In the genomic region with DNA sequence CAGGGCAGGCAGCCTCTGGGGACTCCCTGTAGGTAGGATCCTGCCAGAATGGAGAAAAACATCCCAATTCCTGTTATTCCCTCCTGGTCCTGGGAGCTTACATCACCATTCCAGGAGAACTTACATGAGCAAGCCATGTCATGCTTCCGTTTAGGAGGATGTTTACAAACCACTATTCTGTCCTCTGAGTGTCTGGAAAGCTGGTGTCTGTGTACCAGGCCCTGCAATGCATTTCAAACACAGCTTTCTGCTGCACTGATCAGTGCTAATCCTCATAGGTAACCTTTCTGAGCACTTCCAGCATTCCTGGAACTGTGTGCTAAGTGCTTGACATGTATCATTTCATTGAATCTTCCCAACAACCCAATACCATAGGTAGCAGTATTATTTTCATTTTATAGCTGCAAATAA, we compare ENCODE assay signal across 10 cellular contexts. TPM values are rescaled to one million over a fixed set of nuclear protein-coding genes. Genes with fewer than 3 reads are reported as not detected.
DNase-seq lines count a peak whose midpoint lies in the region; ATAC-seq and TF ChIP-seq lines count a peak whose summit lies in the region.
"Had no signal": no experiment of that assay in that cellular context is flagged by ENCODE, and none has a peak within 500 bp of the region (broad histone marks: within the 10 kb centered on the region; RNA-seq: fewer than 3 reads in every experiment).

No MANE protein-coding gene starts in this region.

- 60% methylated on average over 1 of the region's 1 CpG for WGBS in thymus

- H3K4me3 Mint-ChIP-seq in WTC11: no peak overlapping the region
- no peak overlapping the region for H3K4me3 Mint-ChIP-seq in activated CD4-positive, alpha-beta memory T cell treated with anti-CD3 and anti-CD28 coated beads, Interleukin-2, amount 10 ng/mL, durations not matched to agents 7 days and 5 days
- H3K4me3 Mint-ChIP-seq: activated naive CD8-positive, alpha-beta T cell treated with anti-CD3 and anti-CD28 coated beads, Interleukin-2, amount 10 ng/mL, durations not matched to agents 7 days and 5 days had no signal

- peaks cover 3% of the 10 kb centered on the region for H3K4me1 ChIP-seq in thymus (ENCODE audit: control insufficient read depth, insufficient read depth, low read length)

- H3K27ac Mint-ChIP-seq in WTC11: peak overlapping the region; percentile 98
- H3K27ac Mint-ChIP-seq in activated CD4-positive, alpha-beta memory T cell treated with anti-CD3 and anti-CD28 coated beads, Interleukin-2, amount 10 ng/mL, durations not matched to agents 7 days and 5 days: no peak overlapping the region
- H3K27ac Mint-ChIP-seq: activated naive CD8-positive, alpha-beta T cell treated with anti-CD3 and anti-CD28 coated beads, Interleukin-2, amount 10 ng/mL, durations not matched to agents 7 days and 5 days had no signal

- no peaks in the 10 kb centered on the region for H3K9me3 Mint-ChIP-seq in WTC11
- no peaks in the 10 kb centered on the region for H3K9me3 Mint-ChIP-seq in activated CD4-positive, alpha-beta memory T cell treated with anti-CD3 and anti-CD28 coated beads, Interleukin-2, amount 10 ng/mL, durations not matched to agents 7 days and 5 days
- H3K9me3 Mint-ChIP-seq: activated naive CD8-positive, alpha-beta T cell treated with anti-CD3 and anti-CD28 coated beads, Interleukin-2, amount 10 ng/mL, durations not matched to agents 7 days and 5 days had no signal

- no peak for TF ChIP-seq CTCF in WTC11 (IDR thresholded peaks at IDR 0.05)

- peak overlapping the region; percentile 74 for H3K27ac ChIP-seq in thymus (ENCODE audit: low read depth)

- peaks cover 59% of the 10 kb centered on the region for H3K4me1 Mint-ChIP-seq in WTC11
- peaks cover 33% of the 10 kb centered on the region for H3K4me1 Mint-ChIP-seq in activated CD4-positive, alpha-beta memory T cell treated with anti-CD3 and anti-CD28 coated beads, Interleukin-2, amount 10 ng/mL, durations not matched to agents 7 days and 5 days

- POLR2A ChIA-PET in WTC11 (lab: Charles Lee): interaction anchor here (1.2 kb wide), 1 partner anchor 33 kb away, joined by 6 read pairs; no protein-coding TSS in a partner anchor
- POLR2A ChIA-PET in activated CD4-positive, alpha-beta memory T cell treated with anti-CD3 and anti-CD28 coated beads, Interleukin-2, amount 10 ng/mL, durations not matched to agents 7 days and 5 days (lab: Charles Lee): interaction anchor here (0.7 kb wide), 1 partner anchor 36 kb away, joined by 3 read pairs; no protein-coding TSS in a partner anchor

- no peak for TF ChIP-seq POLR2A in erythroblast (IDR thresholded peaks at IDR 0.05; ENCODE audit: low read length)

- H3K36me3 ChIP-seq in thymus (ENCODE audit: control insufficient read depth, insufficient read depth): no peaks in the 10 kb centered on the region

- no peaks in the 10 kb centered on the region for H3K27me3 ChIP-seq in thymus (ENCODE audit: control insufficient read depth, insufficient read depth)

- no peaks in the 10 kb centered on the region for H3K27me3 Mint-ChIP-seq in WTC11 (ENCODE audit: low read depth)
- H3K27me3 Mint-ChIP-seq in activated CD4-positive, alpha-beta memory T cell treated with anti-CD3 and anti-CD28 coated beads, Interleukin-2, amount 10 ng/mL, durations not matched to agents 7 days and 5 days: peaks cover 6% of the 10 kb centered on the region
- H3K27me3 Mint-ChIP-seq: activated naive CD8-positive, alpha-beta T cell treated with anti-CD3 and anti-CD28 coated beads, Interleukin-2, amount 10 ng/mL, durations not matched to agents 7 days and 5 days had no signal

- no peaks in the 10 kb centered on the region for H3K9me3 ChIP-seq in thymus (ENCODE audit: control insufficient read depth)

- peak; percentile 42 for DNase-seq in NCI-H2107 treated with DMSO at 0.1 percent for 48 hours (lab: John Stamatoyannopoulos, UW; ENCODE audit: unreplicated experiment)
- no peak for DNase-seq in NCI-H2107 (lab: John Stamatoyannopoulos, UW)
- no peak for DNase-seq in WTC11 (ENCODE audit: low spot score)
- peak; percentile 82 for DNase-seq in islet precursor cell
- no peak for DNase-seq in erythroblast (lab: John Stamatoyannopoulos, UW)
- DNase-seq in activated CD4-positive, alpha-beta memory T cell treated with anti-CD3 and anti-CD28 coated beads, Interleukin-2, amount 10 ng/mL, durations not matched to agents 7 days and 5 days: no peak
- DNase-seq: activated CD4-positive, CD25-positive, alpha-beta regulatory T cell; activated naive CD8-positive, alpha-beta T cell treated with anti-CD3 and anti-CD28 coated beads, Interleukin-2, amount 10 ng/mL, durations not matched to agents 7 days and 5 days had no signal

- H3K4me3 ChIP-seq in thymus (ENCODE audit: low read length): no peak overlapping the region

- H3K36me3 Mint-ChIP-seq in WTC11: no peaks in the 10 kb centered on the region
- H3K36me3 Mint-ChIP-seq in activated CD4-positive, alpha-beta memory T cell treated with anti-CD3 and anti-CD28 coated beads, Interleukin-2, amount 10 ng/mL, durations not matched to agents 7 days and 5 days (ENCODE audit: low read depth): no peaks in the 10 kb centered on the region
- H3K36me3 Mint-ChIP-seq: activated naive CD8-positive, alpha-beta T cell treated with anti-CD3 and anti-CD28 coated beads, Interleukin-2, amount 10 ng/mL, durations not matched to agents 7 days and 5 days had no signal

- CTCF ChIA-PET in WTC11 (lab: Charles Lee): interaction anchor here (0.5 to 1.5 kb wide), 4 partner anchors 71 to 312 kb away, joined by 3 to 6 read pairs (median 4); no protein-coding TSS in a partner anchor
- CTCF ChIA-PET in activated CD4-positive, alpha-beta memory T cell treated with anti-CD3 and anti-CD28 coated beads, Interleukin-2, amount 10 ng/mL, durations not matched to agents 7 days and 5 days (lab: Charles Lee): interaction anchor here (0.6 kb wide), 1 partner anchor 34 kb away, joined by 5 read pairs; no protein-coding TSS in a partner anchor

- no peak; the same call in 1 of the 2 replicates for ATAC-seq in WTC11
- ATAC-seq in GM19463 (IDR thresholded peaks at IDR 0.05; ENCODE audit: unreplicated experiment): no peak

TF ChIP-seq in WTC11, 78 proteins besides CTCF, POLR2A, EP300 and RAD21 (continues in another document):
- TF ChIP-seq ZNF416 (CRISPR knock-in tag; IDR thresholded peaks at IDR 0.05): no peak
- TF ChIP-seq ARID4B (CRISPR knock-in tag; IDR thresholded peaks at IDR 0.05; ENCODE audit: borderline replicate concordance): no peak
- TF ChIP-seq NR1H2 (CRISPR knock-in tag; IDR thresholded peaks at IDR 0.05): no peak
- TF ChIP-seq ZNF263 (CRISPR knock-in tag; IDR thresholded peaks at IDR 0.05; ENCODE audit: low read depth): no peak
- no peak for TF ChIP-seq SMAD4 (CRISPR knock-in tag; IDR thresholded peaks at IDR 0.05)
- no peak for TF ChIP-seq TP53 (CRISPR knock-in tag; IDR thresholded peaks at IDR 0.05)
- no peak for TF ChIP-seq ZNF232 (CRISPR knock-in tag; IDR thresholded peaks at IDR 0.05)
- no peak for TF ChIP-seq PRRX2 (CRISPR knock-in tag; IDR thresholded peaks at IDR 0.05)
- TF ChIP-seq RORB (CRISPR knock-in tag; IDR thresholded peaks at IDR 0.05): no peak
- no peak for TF ChIP-seq CBFB (CRISPR knock-in tag; IDR thresholded peaks at IDR 0.05; ENCODE audit: low read depth)

RNA-seq across cellular contexts. Expression of gene MAP1LC3B2, which starts 19.8 kb away (rescaled TPM):
- 2.2 to 3.0 TPM (median 2.5 TPM) in 3 replicates for total RNA-seq in WTC11 (2021)
- polyA plus RNA-seq in thymus: 6.5 TPM
- total RNA-seq in activated CD4-positive, alpha-beta memory T cell treated with anti-CD3 and anti-CD28 coated beads, Interleukin-2, amount 10 ng/mL, durations not matched to agents 7 days and 5 days: under 1 TPM; 0.68 to 0.83 TPM

Comparison
In these comparisons a context has a peak if more than half of its experiments do, and no peak if none do; other contexts are left out.
1. DNase-seq: peak in NCI-H2107 treated with DMSO at 0.1 percent for 48 hours (single experiment) and islet precursor cell (single experiment); none in NCI-H2107 (single experiment), WTC11 (single experiment), erythroblast (0 of 2) and activated CD4-positive, alpha-beta memory T cell treated with anti-CD3 and anti-CD28 coated beads, Interleukin-2, amount 10 ng/mL, durations not matched to agents 7 days and 5 days (single experiment).